Comparison of ENCODE assay signal across 7 cellular contexts in genomic region chr17:40121886-40122465, GRCh38. TPM values are rescaled to one million over a fixed set of nuclear protein-coding genes. Genes with fewer than 3 reads are reported as not detected.
DNase-seq lines count a peak whose midpoint lies in the region; ATAC-seq and TF ChIP-seq lines count a peak whose summit lies in the region.

TSS of gene MSL1 (plus strand) at chr17:40121971. CDS start at chr17:40122613, 642 bp downstream.

- no peaks in the 10 kb centered on the region for H3K27me3 ChIP-seq in lower lobe of right lung (ENCODE audit: low read depth)

- no peaks in the 10 kb centered on the region for H3K9me3 ChIP-seq in lower lobe of right lung

- intact Hi-C loops in lower lobe of right lung (cut with DNase I), result no loop called here

- peaks cover 28% of the 10 kb centered on the region for H3K4me1 ChIP-seq in lower lobe of right lung

- H3K4me3 ChIP-seq in lower lobe of right lung, result peak within 1 kb of the TSS; percentile 92

- H3K27ac ChIP-seq in lower lobe of right lung, result peak within 1 kb of the TSS; percentile 95

- TF ChIP-seq CTCF in lower lobe of right lung (IDR thresholded peaks at IDR 0.05), result no peak

- peak; percentile 52 for TF ChIP-seq POLR2A in GM18505 (IDR thresholded peaks at IDR 0.05; ENCODE audit: borderline replicate concordance, extremely low read depth, insufficient read depth, insufficient read length)

- H3K36me3 ChIP-seq in lower lobe of right lung, result peaks cover 19% of the 10 kb centered on the region

- ATAC-seq in GM18505 (IDR thresholded peaks at IDR 0.05; ENCODE audit: unreplicated experiment) (peak; percentile 62), HG03196 (IDR thresholded peaks at IDR 0.05; ENCODE audit: unreplicated experiment) (peak; percentile 67), lower lobe of right lung (peak; percentile 93)

- peak; percentile 88 for DNase-seq in NCI-H774 (lab: John Stamatoyannopoulos, UW)
- DNase-seq in activated CD8-positive, alpha-beta memory T cell treated with anti-CD3 and anti-CD28 coated beads for 24 hours, result peak; percentile 94
- peak; percentile 82 for DNase-seq in effector CD4-positive, alpha-beta T cell
- DNase-seq in lower lobe of right lung, result peak; percentile 91
- peak; percentile 75 to 83 for DNase-seq in stimulated activated CD4-positive, alpha-beta T cell treated with anti-CD3 and anti-CD28 coated beads, Interleukin-4, amount 100 ng/mL, for 48 hours (ENCODE audit: low read depth in 2 of 2)

RNA-seq across cellular contexts. Expression of gene MSL1, which starts in this region (rescaled TPM):
- 97.7 TPM for total RNA-seq in lower lobe of right lung

Comparison
In these comparisons a context has a peak if more than half of its experiments do, and no peak if none do; other contexts are left out.
1. Peak in every context shown above with its lines: DNase-seq, ATAC-seq, H3K4me3 ChIP-seq and H3K27ac ChIP-seq.